25 cellular contexts compared by ENCODE assay signal in the genomic region with DNA sequence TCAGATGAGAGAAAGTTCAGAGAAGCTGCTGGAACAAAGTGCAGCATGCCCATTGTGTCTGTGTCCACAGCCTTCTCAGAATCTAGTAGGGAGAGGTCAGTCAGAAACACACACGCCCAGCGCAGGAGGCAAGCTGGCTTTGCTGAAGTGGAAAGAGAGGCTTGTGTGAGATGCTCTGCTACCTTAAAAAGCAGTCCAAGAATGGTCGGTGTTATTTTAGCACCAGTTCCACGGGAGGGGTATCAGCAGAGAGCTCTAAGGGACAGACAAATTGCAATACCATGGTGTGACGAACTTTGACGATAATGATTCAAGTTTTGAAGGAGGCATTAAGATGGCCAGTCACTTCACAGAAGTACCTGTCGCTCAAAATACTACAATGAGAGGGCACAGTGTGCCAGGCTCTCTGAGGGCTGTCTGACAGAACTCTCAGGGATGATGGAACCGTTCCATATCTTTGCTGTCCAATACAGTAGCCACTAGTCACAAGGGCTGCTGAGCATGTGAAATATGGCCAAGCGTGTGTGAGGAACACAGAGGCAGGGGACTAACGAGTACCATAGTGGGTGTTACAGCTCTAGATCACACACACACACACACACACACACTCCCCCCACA.
"Had no signal": no experiment of that assay in that cellular context is flagged by ENCODE, and none has a peak within 500 bp of the region (broad histone marks: within the 10 kb centered on the region; RNA-seq: fewer than 3 reads in every experiment).

No MANE protein-coding gene starts in this region.

- H3K27me3 Mint-ChIP-seq: naive B cell, progenitor cell of endocrine pancreas had no signal

- H3K36me3 Mint-ChIP-seq: stimulated activated effector memory CD8-positive, alpha-beta T cell treated with anti-CD3 and anti-CD28 coated beads, Interleukin-12 subunit alpha, Interleukin-12 subunit beta, amount 100 ng/mL, for 72 hours had no signal

- H3K4me1 Mint-ChIP-seq: naive B cell; nephron; stimulated activated effector memory CD8-positive, alpha-beta T cell treated with anti-CD3 and anti-CD28 coated beads, Interleukin-12 subunit alpha, Interleukin-12 subunit beta, amount 100 ng/mL, for 72 hours had no signal

- H3K36me3 ChIP-seq: colonic mucosa, pancreas, right lobe of liver, tibial artery, upper lobe of left lung had no signal

- ATAC-seq: left lung; pancreas; right lobe of liver; stimulated activated effector memory CD8-positive, alpha-beta T cell treated with anti-CD3 and anti-CD28 coated beads, Interleukin-12 subunit alpha, Interleukin-12 subunit beta, amount 100 ng/mL, for 72 hours; stimulated activated naive CD8-positive, alpha-beta T cell treated with anti-CD3 and anti-CD28 coated beads, Interleukin-15, Interleukin-2, amounts not matched to agents 100 U/mL and 50 U/mL, for 24 hours had no signal

- H3K4me1 ChIP-seq: colonic mucosa, left lung, pancreas, right lobe of liver, suprapubic skin, tibial artery, upper lobe of left lung, vagina had no signal

- H3K27me3 ChIP-seq: colonic mucosa, left lung, pancreas, right lobe of liver, suprapubic skin, tibial artery, upper lobe of left lung, vagina had no signal

- DNase-seq: colonic mucosa; dermis blood vessel endothelial cell; endodermal cell; erythroblast; foreskin melanocyte; head of caudate nucleus; hypothalamus; kidney glomerular epithelial cell; left lung; mesenchymal stem cell; naive B cell; occipital lobe; pancreas; right lobe of liver; stimulated activated CD4-positive, alpha-beta T cell treated with anti-CD3 and anti-CD28 coated beads, Interleukin-4, amount 100 ng/mL, for 1 hour; stimulated activated CD8-positive, alpha-beta memory T cell treated with anti-CD3 and anti-CD28 coated beads, Interleukin-4, amount 100 ng/mL, for 48 hours; stimulated activated naive CD8-positive, alpha-beta T cell treated with anti-CD3 and anti-CD28 coated beads, Interleukin-15, Interleukin-2, amounts not matched to agents 100 U/mL and 50 U/mL, for 24 hours; tibial artery; upper lobe of left lung had no signal

- H3K9me3 ChIP-seq: colonic mucosa, pancreas, right lobe of liver, suprapubic skin, upper lobe of left lung, vagina had no signal

- H3K4me3 Mint-ChIP-seq: endodermal cell; nephron; stimulated activated effector memory CD8-positive, alpha-beta T cell treated with anti-CD3 and anti-CD28 coated beads, Interleukin-12 subunit alpha, Interleukin-12 subunit beta, amount 100 ng/mL, for 72 hours had no signal

- H3K4me3 ChIP-seq: colonic mucosa, left lung, lung, pancreas, right lobe of liver, suprapubic skin, tibial artery, upper lobe of left lung, vagina had no signal

- H3K27ac ChIP-seq: colonic mucosa, left lung, pancreas, right lobe of liver, suprapubic skin, tibial artery, upper lobe of left lung, vagina had no signal

- H3K27ac Mint-ChIP-seq: endodermal cell; naive B cell; nephron; progenitor cell of endocrine pancreas; stimulated activated effector memory CD8-positive, alpha-beta T cell treated with anti-CD3 and anti-CD28 coated beads, Interleukin-12 subunit alpha, Interleukin-12 subunit beta, amount 100 ng/mL, for 72 hours had no signal
